ENCODE assay signal across 36 cellular contexts in genomic region chr18:45312727-45313126, GRCh38.
"Had no signal": no experiment of that assay in that cellular context is flagged by ENCODE, and none has a peak within 500 bp of the region (broad histone marks: within the 10 kb centered on the region; RNA-seq: fewer than 3 reads in every experiment).

No MANE protein-coding gene starts in this region.

- H3K4me3 ChIP-seq: adrenal gland, ascending aorta, esophagus muscularis mucosa, gastrocnemius medialis, heart left ventricle had no signal

- H3K4me1 Mint-ChIP-seq: activated CD4-positive, alpha-beta T cell treated with anti-CD3 and anti-CD28 coated beads for 36 hours; activated CD4-positive, alpha-beta T cell treated with anti-CD3 and anti-CD28 coated beads, Interleukin-2, amount 10 ng/mL, durations not matched to agents 24 days and 14 days; activated CD8-positive, alpha-beta memory T cell treated with anti-CD3 and anti-CD28 coated beads, Interleukin-2, amount 10 ng/mL, durations not matched to agents 7 days and 5 days; activated naive CD4-positive, alpha-beta T cell treated with anti-CD3 and anti-CD28 coated beads, Interleukin-2, amount 50 U/mL, for 24 hours; activated naive CD8-positive, alpha-beta T cell treated with anti-CD3 and anti-CD28 coated beads for 36 hours; activated naive CD8-positive, alpha-beta T cell treated with anti-CD3 and anti-CD28 coated beads, Interleukin-2, amount 50 U/mL, for 24 hours; central memory CD8-positive, alpha-beta T cell; T-helper 17 cell had no signal

- H3K9me3 ChIP-seq: adrenal gland, ascending aorta, esophagus muscularis mucosa, gastrocnemius medialis, heart left ventricle had no signal

- H3K36me3 ChIP-seq: adrenal gland, ascending aorta, brain microvascular endothelial cell, esophagus muscularis mucosa, gastrocnemius medialis, heart left ventricle, WERI-Rb-1 had no signal

- H3K27ac ChIP-seq: adrenal gland, ascending aorta, brain microvascular endothelial cell, esophagus muscularis mucosa, foreskin keratinocyte, gastrocnemius medialis, heart left ventricle, WERI-Rb-1 had no signal

- H3K27me3 Mint-ChIP-seq: activated CD4-positive, alpha-beta T cell treated with anti-CD3 and anti-CD28 coated beads, Interleukin-2, amount 10 ng/mL, durations not matched to agents 24 days and 14 days; activated CD8-positive, alpha-beta memory T cell treated with anti-CD3 and anti-CD28 coated beads, Interleukin-2, amount 10 ng/mL, durations not matched to agents 7 days and 5 days; activated naive CD4-positive, alpha-beta T cell treated with anti-CD3 and anti-CD28 coated beads, Interleukin-2, amount 50 U/mL, for 24 hours; activated naive CD8-positive, alpha-beta T cell treated with anti-CD3 and anti-CD28 coated beads for 36 hours; activated naive CD8-positive, alpha-beta T cell treated with anti-CD3 and anti-CD28 coated beads, Interleukin-2, amount 50 U/mL, for 24 hours had no signal

- H3K4me3 Mint-ChIP-seq: activated CD4-positive, alpha-beta memory T cell treated with anti-CD3 and anti-CD28 coated beads for 36 hours; activated CD4-positive, alpha-beta T cell treated with anti-CD3 and anti-CD28 coated beads for 36 hours; activated CD4-positive, alpha-beta T cell treated with anti-CD3 and anti-CD28 coated beads, Interleukin-2, amount 10 ng/mL, durations not matched to agents 24 days and 14 days; activated CD8-positive, alpha-beta memory T cell treated with anti-CD3 and anti-CD28 coated beads, Interleukin-2, amount 10 ng/mL, durations not matched to agents 7 days and 5 days; activated CD8-positive, alpha-beta T cell treated with anti-CD3 and anti-CD28 coated beads, Interleukin-2, amount 10 ng/mL, durations not matched to agents 7 days and 5 days; activated naive CD4-positive, alpha-beta T cell treated with anti-CD3 and anti-CD28 coated beads for 36 hours; activated naive CD4-positive, alpha-beta T cell treated with anti-CD3 and anti-CD28 coated beads, Interleukin-2, amount 50 U/mL, for 24 hours; activated naive CD8-positive, alpha-beta T cell treated with anti-CD3 and anti-CD28 coated beads for 36 hours; activated naive CD8-positive, alpha-beta T cell treated with anti-CD3 and anti-CD28 coated beads, Interleukin-2, amount 50 U/mL, for 24 hours; activated T-helper 1 cell treated with anti-CD3 and anti-CD28 coated beads, Interleukin-12 subunit alpha, Interleukin-12 subunit beta, Interleukin-2, Interleukin-4 antibody, amounts not matched to agents 30 ng/mL and 10 ng/mL and 1 ng/mL, durations not matched to agents 14 hours and 24 hours and 36 hours; central memory CD8-positive, alpha-beta T cell; effector memory CD8-positive, alpha-beta T cell; T-helper 17 cell; T-helper 2 cell treated with Interferon-gamma antibody and Interleukin-4, amounts not matched to agents 5 μg/mL and 100 μg/mL, for 36 hours had no signal

- ATAC-seq: activated CD4-positive, alpha-beta T cell treated with anti-CD3 and anti-CD28 coated beads for 36 hours; activated CD8-positive, alpha-beta memory T cell treated with anti-CD3 and anti-CD28 coated beads, Interleukin-2, amount 10 ng/mL, durations not matched to agents 7 days and 5 days; activated CD8-positive, alpha-beta T cell treated with anti-CD3 and anti-CD28 coated beads, Interleukin-2, amount 10 ng/mL, durations not matched to agents 7 days and 5 days; activated naive CD8-positive, alpha-beta T cell treated with anti-CD3 and anti-CD28 coated beads, Interleukin-2, amount 50 U/mL, for 24 hours; effector memory CD8-positive, alpha-beta T cell; foreskin keratinocyte; gastrocnemius medialis; heart left ventricle; T-helper 17 cell had no signal

- H3K27me3 ChIP-seq: adrenal gland, ascending aorta, brain microvascular endothelial cell, esophagus muscularis mucosa, gastrocnemius medialis, heart left ventricle had no signal

- H3K36me3 Mint-ChIP-seq: activated CD4-positive, alpha-beta memory T cell treated with anti-CD3 and anti-CD28 coated beads for 36 hours; activated CD8-positive, alpha-beta memory T cell treated with anti-CD3 and anti-CD28 coated beads, Interleukin-2, amount 10 ng/mL, durations not matched to agents 7 days and 5 days; activated naive CD4-positive, alpha-beta T cell treated with anti-CD3 and anti-CD28 coated beads, Interleukin-2, amount 50 U/mL, for 24 hours; activated naive CD8-positive, alpha-beta T cell treated with anti-CD3 and anti-CD28 coated beads for 36 hours had no signal

- H3K27ac Mint-ChIP-seq: activated CD4-positive, alpha-beta memory T cell treated with anti-CD3 and anti-CD28 coated beads for 36 hours; activated CD4-positive, alpha-beta T cell treated with anti-CD3 and anti-CD28 coated beads for 36 hours; activated CD4-positive, alpha-beta T cell treated with anti-CD3 and anti-CD28 coated beads, Interleukin-2, amount 10 ng/mL, durations not matched to agents 24 days and 14 days; activated CD8-positive, alpha-beta memory T cell treated with anti-CD3 and anti-CD28 coated beads, Interleukin-2, amount 10 ng/mL, durations not matched to agents 7 days and 5 days; activated CD8-positive, alpha-beta T cell treated with anti-CD3 and anti-CD28 coated beads, Interleukin-2, amount 10 ng/mL, durations not matched to agents 7 days and 5 days; activated naive CD4-positive, alpha-beta T cell treated with anti-CD3 and anti-CD28 coated beads for 36 hours; activated naive CD4-positive, alpha-beta T cell treated with anti-CD3 and anti-CD28 coated beads, Interleukin-2, amount 50 U/mL, for 24 hours; activated naive CD8-positive, alpha-beta T cell treated with anti-CD3 and anti-CD28 coated beads for 36 hours; activated naive CD8-positive, alpha-beta T cell treated with anti-CD3 and anti-CD28 coated beads, Interleukin-2, amount 50 U/mL, for 24 hours; activated T-helper 1 cell treated with anti-CD3 and anti-CD28 coated beads, Interleukin-12 subunit alpha, Interleukin-12 subunit beta, Interleukin-2, Interleukin-4 antibody, amounts not matched to agents 30 ng/mL and 10 ng/mL and 1 ng/mL, durations not matched to agents 14 hours and 24 hours and 36 hours; activated T-helper 2 cell treated with anti-CD3 and anti-CD28 coated beads, Interferon-gamma antibody, Interleukin-2, Interleukin-4, amounts not matched to agents 10 μg/mL and 5 μg/mL and 100 μg/mL, durations not matched to agents 14 hours and 24 hours and 36 hours; effector memory CD8-positive, alpha-beta T cell; T-helper 17 cell; T-helper 2 cell treated with Interferon-gamma antibody and Interleukin-4, amounts not matched to agents 5 μg/mL and 100 μg/mL, for 36 hours had no signal

- H3K9me3 Mint-ChIP-seq: activated CD4-positive, alpha-beta memory T cell treated with anti-CD3 and anti-CD28 coated beads for 36 hours; activated CD4-positive, alpha-beta T cell treated with anti-CD3 and anti-CD28 coated beads, Interleukin-2, amount 10 ng/mL, durations not matched to agents 24 days and 14 days; activated naive CD4-positive, alpha-beta T cell treated with anti-CD3 and anti-CD28 coated beads for 36 hours; activated naive CD4-positive, alpha-beta T cell treated with anti-CD3 and anti-CD28 coated beads, Interleukin-2, amount 50 U/mL, for 24 hours; activated naive CD8-positive, alpha-beta T cell treated with anti-CD3 and anti-CD28 coated beads for 36 hours; activated naive CD8-positive, alpha-beta T cell treated with anti-CD3 and anti-CD28 coated beads, Interleukin-2, amount 50 U/mL, for 24 hours; activated T-helper 1 cell treated with anti-CD3 and anti-CD28 coated beads, Interleukin-12 subunit alpha, Interleukin-12 subunit beta, Interleukin-2, Interleukin-4 antibody, amounts not matched to agents 30 ng/mL and 10 ng/mL and 1 ng/mL, durations not matched to agents 14 hours and 24 hours and 36 hours; activated T-helper 2 cell treated with anti-CD3 and anti-CD28 coated beads, Interferon-gamma antibody, Interleukin-2, Interleukin-4, amounts not matched to agents 10 μg/mL and 5 μg/mL and 100 μg/mL, durations not matched to agents 14 hours and 24 hours and 36 hours; central memory CD8-positive, alpha-beta T cell; effector memory CD8-positive, alpha-beta T cell; T-helper 2 cell treated with Interferon-gamma antibody and Interleukin-4, amounts not matched to agents 5 μg/mL and 100 μg/mL, for 36 hours had no signal

- DNase-seq: activated CD4-positive, alpha-beta memory T cell treated with anti-CD3 and anti-CD28 coated beads for 36 hours; activated CD4-positive, alpha-beta T cell treated with anti-CD3 and anti-CD28 coated beads for 36 hours; activated CD4-positive, alpha-beta T cell treated with anti-CD3 and anti-CD28 coated beads, Interleukin-2, amount 10 ng/mL, durations not matched to agents 24 days and 14 days; activated CD4-positive, CD25-positive, alpha-beta regulatory T cell; activated CD4-positive, CD25-positive, alpha-beta regulatory T cell treated with anti-CD3 and anti-CD28 coated beads, Interleukin-2, amount 50 U/mL, for 72 hours; activated CD8-positive, alpha-beta memory T cell treated with anti-CD3 and anti-CD28 coated beads, Interleukin-2, amount 10 ng/mL, durations not matched to agents 7 days and 5 days; activated CD8-positive, alpha-beta memory T cell treated with anti-CD3 and anti-CD28 coated beads, Interleukin-2, amount 50 U/mL, for 4 hours; activated CD8-positive, alpha-beta T cell treated with anti-CD3 and anti-CD28 coated beads, Interleukin-2, amount 10 ng/mL, durations not matched to agents 7 days and 5 days; activated effector memory CD4-positive, alpha-beta T cell treated with anti-CD3 and anti-CD28 coated beads, Interleukin-2, amount 50 U/mL, for 16 hours; activated naive CD4-positive, alpha-beta T cell treated with anti-CD3 and anti-CD28 coated beads for 36 hours; activated naive CD8-positive, alpha-beta T cell treated with anti-CD3 and anti-CD28 coated beads for 36 hours; activated naive CD8-positive, alpha-beta T cell treated with anti-CD3 and anti-CD28 coated beads, Interleukin-2, amount 50 U/mL, for 24 hours; activated T-cell treated with anti-CD3 and anti-CD28 coated beads, Interleukin-2, amount 50 U/mL, for 1 hour; activated T-cell treated with anti-CD3 and anti-CD28 coated beads, Interleukin-2, amount 50 U/mL, for 48 hours; adrenal gland; amygdala; brain microvascular endothelial cell; cortex of kidney; dermis blood vessel endothelial cell; effector CD4-positive, alpha-beta T cell; effector memory CD8-positive, alpha-beta T cell; erythroblast; foreskin keratinocyte; gastrocnemius medialis; glutamatergic neuron; heart left ventricle; T-helper 17 cell; T1000; WERI-Rb-1 had no signal

- H3K4me1 ChIP-seq: adrenal gland, ascending aorta, esophagus muscularis mucosa, foreskin keratinocyte, gastrocnemius medialis, heart left ventricle had no signal
